12 cellular contexts compared by ENCODE assay signal in the genomic region with DNA sequence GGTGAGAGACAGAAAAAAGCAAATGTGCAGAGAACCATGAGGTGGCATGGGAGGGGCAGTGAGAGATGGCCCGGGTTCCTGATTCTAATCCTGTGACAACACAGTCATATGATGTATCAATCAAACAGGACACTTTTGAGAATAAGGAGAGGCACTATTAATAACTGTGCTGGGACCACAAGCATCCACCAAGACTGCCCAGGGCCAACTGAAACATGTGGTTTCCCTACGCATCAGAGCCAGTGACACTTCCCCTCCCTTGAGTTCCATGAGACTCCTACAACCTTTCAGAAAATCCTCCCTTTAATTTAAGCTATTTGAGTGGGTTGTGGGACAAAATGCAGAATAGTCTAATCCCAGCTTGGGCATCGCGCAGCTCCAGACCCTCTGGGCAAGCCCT. TPM values are rescaled to one million over a fixed set of nuclear protein-coding genes. Genes with fewer than 3 reads are reported as not detected.
DNase-seq lines count a peak whose midpoint lies in the region; ATAC-seq and TF ChIP-seq lines count a peak whose summit lies in the region.
"Had no signal": no experiment of that assay in that cellular context is flagged by ENCODE, and none has a peak within 500 bp of the region (broad histone marks: within the 10 kb centered on the region; RNA-seq: fewer than 3 reads in every experiment).

No MANE protein-coding gene starts in this region.

- H3K27ac ChIP-seq in upper lobe of right lung, result no peak overlapping the region
- H3K27ac ChIP-seq: brain microvascular endothelial cell had no signal

- POLR2A ChIA-PET in activated B cell treated with CpG ODN at 0.5 μM for 24 hours (lab: Charles Lee), result no interaction called here

- CTCF ChIA-PET in activated CD8-positive, alpha-beta memory T cell treated with anti-CD3 and anti-CD28 coated beads, Interleukin-2, amount 10 ng/mL, durations not matched to agents 7 days and 5 days (lab: Charles Lee), result interaction anchor here (1.0 to 1.3 kb wide), 2 partner anchors 17 to 47 kb away, joined by 3 to 4 read pairs; a partner anchor contains a TSS
- CTCF ChIA-PET in activated B cell treated with CpG ODN at 0.5 μM for 24 hours (lab: Charles Lee), result interaction anchor here (0.5 kb wide), 1 partner anchor 165 kb away, joined by 3 read pairs; no protein-coding TSS in a partner anchor

- peaks cover 80% of the 10 kb centered on the region for H3K4me1 ChIP-seq in upper lobe of right lung

- ATAC-seq in activated CD8-positive, alpha-beta memory T cell treated with anti-CD3 and anti-CD28 coated beads, Interleukin-2, amount 10 ng/mL, durations not matched to agents 7 days and 5 days, result no peak
- ATAC-seq in activated B cell treated with CpG ODN at 0.5 μM for 24 hours (ENCODE audit: low read depth), result no peak
- ATAC-seq in memory B cell (ENCODE audit: low read depth), result no peak
- peak; percentile 37 for ATAC-seq in upper lobe of right lung
- ATAC-seq in HG02870 (IDR thresholded peaks at IDR 0.05; ENCODE audit: unreplicated experiment), result no peak
- ATAC-seq: Panc1 had no signal

- H3K9me3 Mint-ChIP-seq in activated CD8-positive, alpha-beta memory T cell treated with anti-CD3 and anti-CD28 coated beads, Interleukin-2, amount 10 ng/mL, durations not matched to agents 7 days and 5 days (ENCODE audit: low read depth), result no peaks in the 10 kb centered on the region
- H3K9me3 Mint-ChIP-seq in activated B cell treated with CpG ODN at 0.5 μM for 24 hours (no peaks in the 10 kb centered on the region), memory B cell (no peaks in the 10 kb centered on the region)

- H3K27me3 ChIP-seq in upper lobe of right lung, result no peaks in the 10 kb centered on the region
- H3K27me3 ChIP-seq: brain microvascular endothelial cell had no signal

- no peak overlapping the region for H3K4me3 ChIP-seq in upper lobe of right lung

- no peaks in the 10 kb centered on the region for H3K36me3 ChIP-seq in upper lobe of right lung
- H3K36me3 ChIP-seq: brain microvascular endothelial cell had no signal

- no peaks in the 10 kb centered on the region for H3K9me3 ChIP-seq in upper lobe of right lung

- no peak for DNase-seq in activated CD8-positive, alpha-beta memory T cell treated with anti-CD3 and anti-CD28 coated beads, Interleukin-2, amount 10 ng/mL, durations not matched to agents 7 days and 5 days
- DNase-seq in activated CD8-positive, alpha-beta memory T cell treated with anti-CD3 and anti-CD28 coated beads for 24 hours, result no peak
- DNase-seq in activated B cell treated with CpG ODN at 0.5 μM for 24 hours (no peak), memory B cell (ENCODE audit: low spot score in 2 of 2) (no peak), upper lobe of right lung (no peak), COLO668 (lab: John Stamatoyannopoulos, UW; ENCODE audit: unreplicated experiment) (no peak), retina (no peak)
- DNase-seq: brain microvascular endothelial cell; NCI-H1417 treated with DMSO at 0.1 percent for 48 hours; stimulated activated CD4-positive, alpha-beta T cell treated with anti-CD3 and anti-CD28 coated beads, Interleukin-2, amount 100 ng/mL, for 48 hours had no signal

- no peaks in the 10 kb centered on the region for H3K27me3 Mint-ChIP-seq in activated CD8-positive, alpha-beta memory T cell treated with anti-CD3 and anti-CD28 coated beads, Interleukin-2, amount 10 ng/mL, durations not matched to agents 7 days and 5 days
- H3K27me3 Mint-ChIP-seq in activated B cell treated with CpG ODN at 0.5 μM for 24 hours, result no peaks in the 10 kb centered on the region
- no peaks in the 10 kb centered on the region for H3K27me3 Mint-ChIP-seq in memory B cell

- H3K36me3 Mint-ChIP-seq in activated CD8-positive, alpha-beta memory T cell treated with anti-CD3 and anti-CD28 coated beads, Interleukin-2, amount 10 ng/mL, durations not matched to agents 7 days and 5 days, result peaks cover 6% of the 10 kb centered on the region
- H3K36me3 Mint-ChIP-seq in activated B cell treated with CpG ODN at 0.5 μM for 24 hours (ENCODE audit: low read depth) (peaks cover 30% of the 10 kb centered on the region), memory B cell (peaks cover 10% of the 10 kb centered on the region)

- H3K27ac Mint-ChIP-seq in activated CD8-positive, alpha-beta memory T cell treated with anti-CD3 and anti-CD28 coated beads, Interleukin-2, amount 10 ng/mL, durations not matched to agents 7 days and 5 days, result peak overlapping the region; percentile 6
- H3K27ac Mint-ChIP-seq in activated B cell treated with CpG ODN at 0.5 μM for 24 hours (peak overlapping the region; percentile 87), memory B cell (peak overlapping the region; percentile 5)

- no peak overlapping the region for H3K4me3 Mint-ChIP-seq in activated CD8-positive, alpha-beta memory T cell treated with anti-CD3 and anti-CD28 coated beads, Interleukin-2, amount 10 ng/mL, durations not matched to agents 7 days and 5 days
- H3K4me3 Mint-ChIP-seq in activated B cell treated with CpG ODN at 0.5 μM for 24 hours (no peak overlapping the region), memory B cell (no peak overlapping the region)

- TF ChIP-seq CTCF in activated B cell treated with CpG ODN at 0.5 μM for 24 hours (IDR thresholded peaks at IDR 0.05) (no peak), upper lobe of right lung (IDR thresholded peaks at IDR 0.05) (no peak)

- peaks cover 59% of the 10 kb centered on the region for H3K4me1 Mint-ChIP-seq in activated CD8-positive, alpha-beta memory T cell treated with anti-CD3 and anti-CD28 coated beads, Interleukin-2, amount 10 ng/mL, durations not matched to agents 7 days and 5 days
- H3K4me1 Mint-ChIP-seq in activated B cell treated with CpG ODN at 0.5 μM for 24 hours (peaks cover 90% of the 10 kb centered on the region), memory B cell (peaks cover 53% of the 10 kb centered on the region)

- intact Hi-C loops in activated B cell treated with CpG ODN at 0.5 μM for 24 hours (cut with micrococcal nuclease) (no loop called here), upper lobe of right lung (cut with DNase I) (no loop called here)

RNA-seq across cellular contexts. Expression of a gene that starts 17.4 kb away (rescaled TPM):
- total RNA-seq in activated CD8-positive, alpha-beta memory T cell treated with anti-CD3 and anti-CD28 coated beads, Interleukin-2, amount 10 ng/mL, durations not matched to agents 7 days and 5 days, result 10 to 100 TPM; 19.4 to 30.3 TPM
- total RNA-seq in activated B cell treated with CpG ODN at 0.5 μM for 24 hours, result 60.5 and 66.0 TPM in 2 replicates
- 110 TPM for total RNA-seq in upper lobe of right lung

Comparison
In these comparisons a context has a peak if more than half of its experiments do, and no peak if none do; other contexts are left out.
1. H3K27ac Mint-ChIP-seq: peak in every context shown above with its lines; median percentile 87 in activated B cell treated with CpG ODN at 0.5 μM for 24 hours; 6 in activated CD8-positive, alpha-beta memory T cell treated with anti-CD3 and anti-CD28 coated beads, Interleukin-2, amount 10 ng/mL, durations not matched to agents 7 days and 5 days; 5 in memory B cell.